8 cellular contexts compared by ENCODE assay signal in the genomic region with DNA sequence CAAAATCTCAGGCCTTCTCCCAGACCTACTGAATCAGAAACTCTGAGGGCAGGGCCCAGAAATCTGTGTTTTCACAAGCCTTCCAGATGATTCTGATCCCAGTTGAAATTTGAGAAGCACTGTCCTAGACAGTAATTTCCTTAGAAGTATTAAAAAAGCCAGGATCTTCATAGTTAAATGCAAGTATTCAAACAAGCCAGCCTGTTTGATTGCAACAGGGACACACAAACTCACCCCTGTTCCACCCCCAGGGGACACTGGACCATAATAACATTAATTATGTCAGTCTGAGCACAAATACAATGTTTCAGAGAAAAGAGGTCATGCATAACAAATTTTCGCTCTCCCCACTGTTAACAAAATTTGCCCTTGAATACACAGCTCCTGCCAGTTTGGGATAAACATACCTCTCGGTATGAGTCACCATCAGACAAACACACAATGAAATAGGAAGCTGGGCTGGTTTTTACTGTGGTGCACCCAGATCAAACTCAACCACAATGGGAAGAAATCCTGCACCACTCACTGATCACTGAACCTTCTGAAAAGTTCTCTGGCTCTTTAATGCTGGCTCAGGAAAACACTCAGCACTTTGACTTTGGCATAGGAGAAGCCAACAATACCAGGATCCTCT. TPM values are rescaled to one million over a fixed set of nuclear protein-coding genes. Genes with fewer than 3 reads are reported as not detected.
DNase-seq lines count a peak whose midpoint lies in the region; ATAC-seq and TF ChIP-seq lines count a peak whose summit lies in the region.

No MANE protein-coding gene starts in this region.

- H3K27ac ChIP-seq in HUES6 (ENCODE audit: low read depth, low read length), result peak overlapping the region; percentile 76
- peak overlapping the region; percentile 28 to 64 for H3K27ac ChIP-seq in left lung

- H3K9me3 Mint-ChIP-seq in activated T-helper 1 cell treated with anti-CD3 and anti-CD28 coated beads, Interleukin-12 subunit alpha, Interleukin-12 subunit beta, Interleukin-2, Interleukin-4 antibody, amounts not matched to agents 30 ng/mL and 10 ng/mL and 1 ng/mL, durations not matched to agents 14 hours and 24 hours and 36 hours, result peaks cover 14% of the 10 kb centered on the region
- H3K9me3 Mint-ChIP-seq in stimulated activated memory B cell treated with anti-CD40 and anti-IgM and Interleukin-4, amounts not matched to agents 10 μg/mL and 1 μg/mL and 100 μg/mL, for 72 hours, result peaks cover 6% of the 10 kb centered on the region

- TF ChIP-seq CTCF in AG09309 (IDR thresholded peaks at IDR 0.05; ENCODE audit: control insufficient read depth, insufficient read depth, low read depth, low read length, missing control alignments) (no peak), left lung (IDR thresholded peaks at IDR 0.05) (no peak)

- intact Hi-C loops in left lung (cut with DNase I), result no loop called here
- intact Hi-C loops in activated T-helper 1 cell treated with anti-CD3 and anti-CD28 coated beads, Interleukin-12 subunit alpha, Interleukin-12 subunit beta, Interleukin-2, Interleukin-4 antibody, amounts not matched to agents 30 ng/mL and 10 ng/mL and 1 ng/mL, durations not matched to agents 14 hours and 24 hours and 36 hours (cut with micrococcal nuclease), result no loop called here

- peaks cover 7% of the 10 kb centered on the region for H3K27me3 Mint-ChIP-seq in activated T-helper 1 cell treated with anti-CD3 and anti-CD28 coated beads, Interleukin-12 subunit alpha, Interleukin-12 subunit beta, Interleukin-2, Interleukin-4 antibody, amounts not matched to agents 30 ng/mL and 10 ng/mL and 1 ng/mL, durations not matched to agents 14 hours and 24 hours and 36 hours (ENCODE audit: insufficient read depth)
- peaks cover 35% of the 10 kb centered on the region for H3K27me3 Mint-ChIP-seq in stimulated activated memory B cell treated with anti-CD40 and anti-IgM and Interleukin-4, amounts not matched to agents 10 μg/mL and 1 μg/mL and 100 μg/mL, for 72 hours

- no peak overlapping the region for H3K4me3 Mint-ChIP-seq in activated T-helper 1 cell treated with anti-CD3 and anti-CD28 coated beads, Interleukin-12 subunit alpha, Interleukin-12 subunit beta, Interleukin-2, Interleukin-4 antibody, amounts not matched to agents 30 ng/mL and 10 ng/mL and 1 ng/mL, durations not matched to agents 14 hours and 24 hours and 36 hours
- H3K4me3 Mint-ChIP-seq in stimulated activated memory B cell treated with anti-CD40 and anti-IgM and Interleukin-4, amounts not matched to agents 10 μg/mL and 1 μg/mL and 100 μg/mL, for 72 hours, result no peak overlapping the region

- DNase-seq in AG09309 (ENCODE audit: low read depth) (peak; percentile 72), brain pericyte (ENCODE audit: low read depth, low spot score) (peak; percentile 61), left lung (no peak)
- no peak for DNase-seq in activated T-helper 1 cell treated with anti-CD3 and anti-CD28 coated beads, Interleukin-12 subunit alpha, Interleukin-12 subunit beta, Interleukin-2, Interleukin-4 antibody, amounts not matched to agents 30 ng/mL and 10 ng/mL and 1 ng/mL, durations not matched to agents 14 hours and 24 hours and 36 hours (ENCODE audit: low spot score)

- H3K4me1 Mint-ChIP-seq in activated T-helper 1 cell treated with anti-CD3 and anti-CD28 coated beads, Interleukin-12 subunit alpha, Interleukin-12 subunit beta, Interleukin-2, Interleukin-4 antibody, amounts not matched to agents 30 ng/mL and 10 ng/mL and 1 ng/mL, durations not matched to agents 14 hours and 24 hours and 36 hours (ENCODE audit: low read depth), result peaks cover 26% of the 10 kb centered on the region
- H3K4me1 Mint-ChIP-seq in stimulated activated memory B cell treated with anti-CD40 and anti-IgM and Interleukin-4, amounts not matched to agents 10 μg/mL and 1 μg/mL and 100 μg/mL, for 72 hours, result no peaks in the 10 kb centered on the region

- H3K27me3 ChIP-seq in HUES6 (ENCODE audit: control insufficient read depth, insufficient read depth, low read length) (no peaks in the 10 kb centered on the region), left lung (no peaks in the 10 kb centered on the region)

- H3K36me3 Mint-ChIP-seq in activated T-helper 1 cell treated with anti-CD3 and anti-CD28 coated beads, Interleukin-12 subunit alpha, Interleukin-12 subunit beta, Interleukin-2, Interleukin-4 antibody, amounts not matched to agents 30 ng/mL and 10 ng/mL and 1 ng/mL, durations not matched to agents 14 hours and 24 hours and 36 hours (ENCODE audit: low read depth), result peaks cover 3% of the 10 kb centered on the region
- peaks cover 6% of the 10 kb centered on the region for H3K36me3 Mint-ChIP-seq in stimulated activated memory B cell treated with anti-CD40 and anti-IgM and Interleukin-4, amounts not matched to agents 10 μg/mL and 1 μg/mL and 100 μg/mL, for 72 hours

- H3K27ac Mint-ChIP-seq in activated T-helper 1 cell treated with anti-CD3 and anti-CD28 coated beads, Interleukin-12 subunit alpha, Interleukin-12 subunit beta, Interleukin-2, Interleukin-4 antibody, amounts not matched to agents 30 ng/mL and 10 ng/mL and 1 ng/mL, durations not matched to agents 14 hours and 24 hours and 36 hours, result no peak overlapping the region
- H3K27ac Mint-ChIP-seq in stimulated activated memory B cell treated with anti-CD40 and anti-IgM and Interleukin-4, amounts not matched to agents 10 μg/mL and 1 μg/mL and 100 μg/mL, for 72 hours, result no peak overlapping the region

- peak; percentile 94 for ATAC-seq in left lung
- ATAC-seq in HG02623 (IDR thresholded peaks at IDR 0.05; ENCODE audit: unreplicated experiment), result no peak
- no peak for ATAC-seq in GM19351 (IDR thresholded peaks at IDR 0.05; ENCODE audit: unreplicated experiment)
- ATAC-seq in stimulated activated memory B cell treated with anti-CD40 and anti-IgM and Interleukin-4, amounts not matched to agents 10 μg/mL and 1 μg/mL and 100 μg/mL, for 72 hours, result no peak

- H3K36me3 ChIP-seq in HUES6 (ENCODE audit: control insufficient read depth, insufficient read depth, low read length), result no peaks in the 10 kb centered on the region
- no peaks in the 10 kb centered on the region for H3K36me3 ChIP-seq in left lung

- H3K4me3 ChIP-seq in AG09309 (ENCODE audit: control insufficient read depth, low read depth, low read length) (no peak overlapping the region), HUES6 (ENCODE audit: low read depth, low read length) (no peak overlapping the region), left lung (no peak overlapping the region)

- H3K9me3 ChIP-seq in HUES6 (ENCODE audit: control insufficient read depth, insufficient read depth, low read depth, low read length) (peaks cover 8% of the 10 kb centered on the region; the same call in 1 of the 2 replicates), left lung (no peaks in the 10 kb centered on the region)

- H3K4me1 ChIP-seq in HUES6 (ENCODE audit: control insufficient read depth, insufficient read depth, low read length), result peaks cover 24% of the 10 kb centered on the region
- H3K4me1 ChIP-seq in left lung, result peaks cover 8 to 10% of the 10 kb centered on the region in 2 donors

- H3K9ac ChIP-seq in HUES6 (ENCODE audit: low read length), result no peak overlapping the region

RNA-seq across cellular contexts. Expression of a gene that starts 34.3 kb away (rescaled TPM):
- total RNA-seq in left lung, result 100 to 1,000 TPM in 1 of 2 donors, 10 to 100 TPM in 1; 80.5 to 195 TPM
- 14.2 TPM in 2 replicates for total RNA-seq in activated T-helper 1 cell treated with anti-CD3 and anti-CD28 coated beads, Interleukin-12 subunit alpha, Interleukin-12 subunit beta, Interleukin-2, Interleukin-4 antibody, amounts not matched to agents 30 ng/mL and 10 ng/mL and 1 ng/mL, durations not matched to agents 14 hours and 24 hours and 36 hours

Comparison
In these comparisons a context has a peak if more than half of its experiments do, and no peak if none do; other contexts are left out.
1. DNase-seq: peak in AG09309 (single experiment) and brain pericyte (single experiment); none in left lung (0 of 2) and activated T-helper 1 cell treated with anti-CD3 and anti-CD28 coated beads, Interleukin-12 subunit alpha, Interleukin-12 subunit beta, Interleukin-2, Interleukin-4 antibody, amounts not matched to agents 30 ng/mL and 10 ng/mL and 1 ng/mL, durations not matched to agents 14 hours and 24 hours and 36 hours (single experiment).